Comparison of ENCODE assay signal across 8 cellular contexts in the genomic region with DNA sequence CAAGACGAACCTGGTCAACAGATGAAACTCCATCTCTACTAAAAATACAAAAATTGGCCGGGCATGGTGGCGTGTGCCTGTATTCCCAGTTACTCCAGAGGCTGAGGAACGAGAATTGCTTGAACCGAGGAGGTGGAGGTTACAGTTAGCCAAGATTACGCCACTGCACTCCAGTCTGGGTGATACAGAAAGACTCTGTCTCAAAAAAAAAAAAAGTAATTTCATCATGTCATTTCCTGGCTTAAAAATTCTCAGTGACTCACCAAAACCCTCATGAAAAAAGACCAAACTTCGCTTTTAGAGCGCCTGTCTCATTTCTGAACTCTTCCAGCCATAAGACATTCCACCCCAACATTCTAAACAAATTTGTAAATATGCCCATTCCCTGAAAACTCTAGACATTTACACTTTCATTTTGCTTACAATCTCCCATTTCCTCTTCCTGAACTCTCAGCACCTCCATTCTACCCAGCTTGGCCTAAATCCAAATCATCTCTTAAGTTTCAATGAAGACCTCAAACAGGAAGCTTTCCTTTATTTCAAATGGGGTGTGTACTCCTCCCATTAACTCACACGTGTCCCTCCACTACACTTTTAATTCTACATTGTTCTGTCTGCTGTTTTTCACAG. TPM values are rescaled to one million over a fixed set of nuclear protein-coding genes. Genes with fewer than 3 reads are reported as not detected.
A peak's percentile ranks its signal among the peaks of the same experiment; 100 is the strongest.
DNase-seq lines count a peak whose midpoint lies in the region; ATAC-seq, FAIRE-seq and TF ChIP-seq lines count a peak whose summit lies in the region.

No MANE protein-coding gene starts in this region.

- TF ChIP-seq POLR2A in H1 (IDR thresholded peaks at IDR 0.05; ENCODE audit: control extremely low read depth in 1 of 2, low read depth in 2 of 2, low read length in 2 of 2) = no peak
- TF ChIP-seq POLR2A in sigmoid colon (IDR thresholded peaks at IDR 0.05) = no peak

- intact Hi-C loops in sigmoid colon (cut with DNase I) = no loop called here

- no peaks in the 10 kb centered on the region for H4K20me1 ChIP-seq in H1 (replicated peaks in 1 of 2; ENCODE audit: control insufficient read depth in 1 of 2, insufficient read depth in 2 of 2, low read length in 2 of 2)

- no peak overlapping the region for H3K4me2 ChIP-seq in H1 (ENCODE audit: insufficient read depth in 1 of 2, low read depth in 2 of 2, low read length in 2 of 2)

- H2AK5ac ChIP-seq in H1 (ENCODE audit: low read depth, low read length) = no peak overlapping the region

- no peaks in the 10 kb centered on the region for H3K79me2 ChIP-seq in H1 (ENCODE audit: control insufficient read depth in 1 of 2, insufficient read depth in 2 of 2, low read length in 2 of 2)

- no peaks in the 10 kb centered on the region for H3K79me1 ChIP-seq in H1 (ENCODE audit: low read depth, low read length)

- H3K23ac ChIP-seq in H1 (ENCODE audit: insufficient read length) = no peak overlapping the region

- H3K4me1 ChIP-seq in H1 (replicated peaks in 1 of 4; ENCODE audit: control insufficient read depth in 3 of 4, insufficient read depth in 4 of 4, low read length in 3 of 4) (peaks cover 6 to 26% (median 10%) of the 10 kb centered on the region in 4 experiments; a peak in 6 of 7 replicates), sigmoid colon (no peaks in the 10 kb centered on the region)

- H3K36me3 ChIP-seq in H1 (ENCODE audit: control insufficient read depth in 2 of 4, insufficient read depth in 4 of 4, low read length in 3 of 4) = no peaks in the 10 kb centered on the region
- H3K36me3 ChIP-seq in sigmoid colon = no peaks in the 10 kb centered on the region
- no peaks in the 10 kb centered on the region for H3K36me3 ChIP-seq in H7 (replicated peaks; ENCODE audit: control insufficient read depth, insufficient read depth, low read length)

- no peak for TF ChIP-seq RAD21 in H1 (IDR thresholded peaks at IDR 0.05 in 1 of 2, conservative IDR thresholded peaks at IDR 0.05 in 1 of 2; ENCODE audit: low read depth in 2 of 2, low read length in 2 of 2)

- H3K4me3 ChIP-seq in H1 (ENCODE audit: extremely low read depth in 1 of 4, insufficient read depth in 2 of 4, low read depth in 3 of 4, low read length in 4 of 4) (no peak overlapping the region), sigmoid colon (no peak overlapping the region), H7 (ENCODE audit: insufficient read depth, low read depth, low read length) (no peak overlapping the region)

- H3K9me3 ChIP-seq in H1 (ENCODE audit: insufficient read depth in 2 of 2, low read depth in 1 of 2, low read length in 1 of 2) = no peaks in the 10 kb centered on the region
- H3K9me3 ChIP-seq in sigmoid colon = no peaks in the 10 kb centered on the region

- TF ChIP-seq CTCF in H1 (IDR thresholded peaks at IDR 0.05; ENCODE audit: control extremely low read depth in 1 of 3, insufficient read depth in 1 of 3, low read depth in 1 of 3, low read length in 3 of 3) (no peak), sigmoid colon (IDR thresholded peaks at IDR 0.05) (no peak)

- 90% methylated on average over 8 of the region's 9 CpGs; no CpG with 5 or more reads in 1 of the 2 experiments for WGBS in H1 (ENCODE audit: extremely low coverage in 1 of 2, insufficient coverage in 1 of 2, insufficient read length in 1 of 2, insufficient replicate concordance in 2 of 2, low coverage in 1 of 2, low lambda C conversion rate in 2 of 2, missing lambda C conversion rate in 1 of 2), 2 experiments
- WGBS in sigmoid colon, 2 donors = 61 to 70% methylated on average over 9 of the region's 9 CpGs

- H4K5ac ChIP-seq in H1 (ENCODE audit: insufficient read length, low read depth, low read length) = no peak overlapping the region

- DNase-seq in DMS79 treated with DMSO at 0.1 percent for 48 hours (lab: John Stamatoyannopoulos, UW) = peak; percentile 29
- DNase-seq in DMS79 (lab: John Stamatoyannopoulos, UW) = no peak
- peak; percentile 83 for DNase-seq in RKO (ENCODE audit: low spot score)
- no peak for DNase-seq in H1 (ENCODE audit: low read depth in 1 of 2, low spot score in 2 of 2)
- DNase-seq in sigmoid colon = peak; percentile 75
- no peak for DNase-seq in GM19240 (ENCODE audit: insufficient read length, low spot score)
- DNase-seq in left lobe of liver (ENCODE audit: low spot score) = no peak
- DNase-seq in H7 = no peak

- H2BK15ac ChIP-seq in H1 (ENCODE audit: low read length) = no peak overlapping the region

- H3K14ac ChIP-seq in H1 (ENCODE audit: insufficient read length) = no peak overlapping the region

- H3K4ac ChIP-seq in H1 (replicated peaks; ENCODE audit: insufficient read length, low read depth, low read length) = no peak overlapping the region

- peak overlapping the region; percentile 1 for H3K56ac ChIP-seq in H1 (replicated peaks; ENCODE audit: insufficient read length, low read depth, low read length)

- H2BK120ac ChIP-seq in H1 (replicated peaks; ENCODE audit: low read depth, low read length) = no peak overlapping the region

- TF ChIP-seq EP300 in H1 (IDR thresholded peaks at IDR 0.05; ENCODE audit: borderline replicate concordance in 1 of 2, low read depth in 2 of 2, low read length in 2 of 2) = no peak
- no peak for TF ChIP-seq EP300 in sigmoid colon (IDR thresholded peaks at IDR 0.05)

- no peak for FAIRE-seq in H1 (lab: Jason Lieb, UNC)

- H2BK12ac ChIP-seq in H1 (ENCODE audit: low read depth, low read length) = peak overlapping the region; percentile 76; the same call in 1 of the 2 replicates

- H3K27me3 ChIP-seq in H1 (replicated peaks in 1 of 4; ENCODE audit: control insufficient read depth in 3 of 4, extremely low read depth in 1 of 4, insufficient read depth in 3 of 4, low read length in 3 of 4) (no peaks in the 10 kb centered on the region), sigmoid colon (no peaks in the 10 kb centered on the region), H7 (ENCODE audit: control insufficient read depth, insufficient read depth, low read length) (no peaks in the 10 kb centered on the region)

- CTCF ChIA-PET in H1 (lab: Charles Lee; ENCODE audit: partially characterized antibody) = no interaction called here

- H4K91ac ChIP-seq in H1 (replicated peaks; ENCODE audit: insufficient read length, low read length) = no peak overlapping the region

- H3K23me2 ChIP-seq in H1 (ENCODE audit: low read depth, low read length) = no peaks in the 10 kb centered on the region; the same call in 1 of the 2 replicates

- no peak overlapping the region for H2BK20ac ChIP-seq in H1 (ENCODE audit: low read length)

- H3K9ac ChIP-seq in H1 (replicated peaks in 1 of 4; ENCODE audit: extremely low read depth in 1 of 4, low read depth in 3 of 4, low read length in 3 of 4) = no peak overlapping the region

- peak overlapping the region; percentile 84; the same call in 1 of the 2 replicates for H2AFZ ChIP-seq in H1 (ENCODE audit: low read length)

- no peak overlapping the region for H2BK5ac ChIP-seq in H1 (ENCODE audit: low read depth, low read length)

- H3K27ac ChIP-seq in H1 (ENCODE audit: low read depth, low read length) (no peak overlapping the region), sigmoid colon (peak overlapping the region in 3 of 4 donors; percentile 47 to 70 (median 49))

- no peak for ATAC-seq in left lobe of liver

- POLR2A ChIA-PET in H1 (lab: Charles Lee; ENCODE audit: partially characterized antibody) = no interaction called here

- no peak overlapping the region for H4K8ac ChIP-seq in H1 (ENCODE audit: extremely low read depth, insufficient read depth, low read length)

- no peak overlapping the region for H3K18ac ChIP-seq in H1 (ENCODE audit: extremely low read depth, low read length)

TF ChIP-seq in H1, 55 proteins besides CTCF, POLR2A, EP300 and RAD21 (continues in another document):
- no peak for TF ChIP-seq RXRA (IDR thresholded peaks at IDR 0.05; ENCODE audit: insufficient read depth, low read depth, low read length)
- TF ChIP-seq, protein P1, sequence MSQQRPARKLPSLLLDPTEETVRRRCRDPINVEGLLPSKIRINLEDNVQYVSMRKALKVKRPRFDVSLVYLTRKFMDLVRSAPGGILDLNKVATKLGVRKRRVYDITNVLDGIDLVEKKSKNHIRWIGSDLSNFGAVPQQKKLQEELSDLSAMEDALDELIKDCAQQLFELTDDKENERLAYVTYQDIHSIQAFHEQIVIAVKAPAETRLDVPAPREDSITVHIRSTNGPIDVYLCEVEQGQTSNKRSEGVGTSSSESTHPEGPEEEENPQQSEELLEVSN (IDR thresholded peaks at IDR 0.05) = no peak
- no peak for TF ChIP-seq SAP30 (IDR thresholded peaks at IDR 0.05; ENCODE audit: insufficient read depth, insufficient replicate concordance, low read length)
- no peak for TF ChIP-seq SUZ12 (IDR thresholded peaks at IDR 0.05; ENCODE audit: low read length)
- TF ChIP-seq ATF2 (IDR thresholded peaks at IDR 0.05; ENCODE audit: low read length) = no peak
- TF ChIP-seq POLR2AphosphoS5 (IDR thresholded peaks at IDR 0.05; ENCODE audit: low read depth, low read length) = no peak
- TF ChIP-seq EZH2 (IDR thresholded peaks at IDR 0.05; ENCODE audit: low read depth, low read length, severe bottlenecking) = no peak
- TF ChIP-seq BACH1 (IDR thresholded peaks at IDR 0.05; ENCODE audit: low read length) = no peak
- no peak for TF ChIP-seq YY1 (IDR thresholded peaks at IDR 0.05; ENCODE audit: low read depth, low read length)
- TF ChIP-seq TEAD4 (IDR thresholded peaks at IDR 0.05; ENCODE audit: low read depth, low read length) = no peak

RNA-seq across cellular contexts. Expression of gene PRRC2C, which starts 50.5 kb away (rescaled TPM):
- total RNA-seq in H1 (2021; fragmentation: NEBNext Ultra II Directional; extraction: Animal tissue kit (Norgen Biotek cat#: 25700)) = 264 and 274 TPM in 2 replicates
- polyA plus RNA-seq in H1 (2011; rRNA removed) (89.6 and 125 TPM in 2 replicates), sigmoid colon (10 to 100 TPM in 2 of 3 donors, 1 to 10 TPM in 1; 7.8 to 52.6 (median 46.2) TPM)
- polyA plus RNA-seq in H1 (2011; cell fraction: cytosol; rRNA removed) = 88.6 TPM
- polyA plus RNA-seq in H1 (2011; cell fraction: nucleus; rRNA removed) = 148 TPM
- polyA plus RNA-seq in H1 (2012, experiment 1 of 2) = 119 to 144 TPM (median 134 TPM) in 4 replicates
- 6.6 TPM for polyA plus RNA-seq in H1 (2012, experiment 2 of 2)
- polyA plus RNA-seq in H1 (2013, experiment 1 of 2) = 202 TPM
- polyA plus RNA-seq in H1 (2013, experiment 2 of 2) = 198 TPM
- 133 and 204 TPM in 2 replicates for polyA minus RNA-seq in H1 (2011; rRNA and poly(A)+ RNA removed)
- polyA minus RNA-seq in H1 (2011; cell fraction: cytosol; rRNA and poly(A)+ RNA removed) = 134 TPM
- 200 TPM for polyA minus RNA-seq in H1 (2011; cell fraction: nucleus; rRNA and poly(A)+ RNA removed)
- total RNA-seq in sigmoid colon (10 to 100 TPM; 46.4 to 80.0 (median 53.1) TPM), left lobe of liver (42.6 TPM)
- total RNA-seq in H7 (2014; rRNA removed; shearing (Covaris generic)) = 68.7 and 107 TPM in 2 replicates

Comparison
In these comparisons a context has a peak if more than half of its experiments do, and no peak if none do; other contexts are left out.
1. DNase-seq: peak in DMS79 treated with DMSO at 0.1 percent for 48 hours (single experiment), RKO (single experiment) and sigmoid colon (single experiment); none in DMS79 (single experiment), H1 (0 of 2), GM19240 (single experiment), left lobe of liver (single experiment) and H7 (single experiment).